18 cellular contexts compared by ENCODE assay signal in genomic region chr12:132337557-132337956, GRCh38. TPM values are rescaled to one million over a fixed set of nuclear protein-coding genes. Genes with fewer than 3 reads are reported as not detected.
DNase-seq lines count a peak whose midpoint lies in the region; ATAC-seq, FAIRE-seq and TF ChIP-seq lines count a peak whose summit lies in the region.
"Had no signal": no experiment of that assay in that cellular context is flagged by ENCODE, and none has a peak within 500 bp of the region (broad histone marks: within the 10 kb centered on the region; RNA-seq: fewer than 3 reads in every experiment).

No MANE protein-coding gene starts in this region.

- intact Hi-C loops in HepG2 (cut with micrococcal nuclease; ENCODE audit: unreplicated experiment) (no loop called here), right lobe of liver (cut with DNase I) (no loop called here)

- peak overlapping the region; percentile 50 for H3K23ac ChIP-seq in neuronal stem cell (ENCODE audit: low read depth, low read length, poor library complexity)

- H3K79me1 ChIP-seq in neuronal stem cell (ENCODE audit: low read depth, low read length), result no peaks in the 10 kb centered on the region

- no peak overlapping the region for H2BK120ac ChIP-seq in neuronal stem cell (ENCODE audit: low read depth, low read length)

- peak overlapping the region; percentile 66 for H3K18ac ChIP-seq in neuronal stem cell (ENCODE audit: low read length)

- TF ChIP-seq CTCF in HepG2 (CRISPR knock-in tag; IDR thresholded peaks at IDR 0.05) (no peak), right lobe of liver (IDR thresholded peaks at IDR 0.05) (no peak), WTC11 (IDR thresholded peaks at IDR 0.05) (no peak)

- FAIRE-seq in HepG2 (lab: Jason Lieb, UNC), result no peak
- FAIRE-seq: GM12878 had no signal

- TF ChIP-seq EP300 in HepG2 (IDR thresholded peaks at IDR 0.05; ENCODE audit: low read depth in 2 of 2, low read length in 2 of 2) (no peak), HepG2 (CRISPR knock-in tag; IDR thresholded peaks at IDR 0.05; ENCODE audit: borderline replicate concordance) (no peak)

- no peak overlapping the region for H3K27ac ChIP-seq in HepG2 (ENCODE audit: extremely low read length, insufficient read depth, low read length)
- no peak overlapping the region for H3K27ac ChIP-seq in right lobe of liver
- no peak overlapping the region for H3K27ac ChIP-seq in neuronal stem cell (replicated peaks; ENCODE audit: low read length)
- H3K27ac ChIP-seq: BLaER1 treated with 17β-estradiol and CSF1 and Interleukin-3, amounts not matched to agents 10 nM and 100 nM had no signal

- BruUV-seq in HepG2 (replicated peaks; lab: Mats Ljungman, UMichigan), result no TSS peak

- no peaks in the 10 kb centered on the region for H3K4me1 Mint-ChIP-seq in WTC11

- in situ Hi-C loops in HepG2 (cut with HindIII; ENCODE audit: extremely low pct_ligation_motif_present, low pct_unique_long_range_greater_than_20kb), result no loop called here

- no peak for TF ChIP-seq POLR2A in HepG2 (IDR thresholded peaks at IDR 0.05; ENCODE audit: insufficient read depth in 1 of 2, low read depth in 2 of 2, low read length in 2 of 2)
- TF ChIP-seq POLR2A in right lobe of liver (IDR thresholded peaks at IDR 0.05), result no peak

- DNase-seq in HepG2 (ENCODE audit: low spot score) (no peak), right lobe of liver (no peak), WTC11 (ENCODE audit: low spot score) (no peak), neuronal stem cell (ENCODE audit: low spot score) (no peak), NCI-H1092 treated with DMSO at 0.1 percent for 48 hours (lab: John Stamatoyannopoulos, UW) (no peak), NCI-H187 treated with DMSO at 0.1 percent for 48 hours (lab: John Stamatoyannopoulos, UW) (no peak)
- DNase-seq: 8988T, Calu3, DMS79 treated with DMSO at 0.1 percent for 48 hours, EL, GOT3, H9 had no signal

- H3K4me3 ChIP-seq in HepG2 (replicated peaks in 1 of 3; ENCODE audit: insufficient read depth in 1 of 3, low read depth in 2 of 3, low read length in 3 of 3) (no peak overlapping the region), right lobe of liver (no peak overlapping the region), neuronal stem cell (ENCODE audit: low read length in 2 of 2) (no peak overlapping the region)
- H3K4me3 ChIP-seq: BLaER1 treated with 17β-estradiol and CSF1 and Interleukin-3, amounts not matched to agents 10 nM and 100 nM; GM12878 had no signal

- H3K79me2 ChIP-seq in HepG2 (ENCODE audit: insufficient read depth, low read length), result no peaks in the 10 kb centered on the region

- POLR2A ChIA-PET in HepG2 (lab: Yijun Ruan, JAX), result no interaction called here
- POLR2A ChIA-PET in WTC11 (lab: Charles Lee), result no interaction called here

- 0 out of 2 replicates have a peak overlapping the region, but pooled peaks have one; percentile 32 for H3K27ac Mint-ChIP-seq in WTC11
- H3K27ac Mint-ChIP-seq: CD8-positive, alpha-beta T cell; H9 had no signal

- no peak overlapping the region for H3K4me3 Mint-ChIP-seq in WTC11
- H3K4me3 Mint-ChIP-seq: CD8-positive, alpha-beta T cell; H9 had no signal

- peaks cover 4% of the 10 kb centered on the region; the same call in 1 of the 2 replicates for H4K20me1 ChIP-seq in HepG2 (ENCODE audit: insufficient read depth, low read length)

- peaks cover 63% of the 10 kb centered on the region for H3K27me3 Mint-ChIP-seq in WTC11 (ENCODE audit: low read depth)

- peak overlapping the region; percentile 86 for H2BK12ac ChIP-seq in neuronal stem cell (ENCODE audit: low read length)

- H2AFZ ChIP-seq in HepG2 (ENCODE audit: low read length) (no peak overlapping the region), neuronal stem cell (ENCODE audit: low read length) (no peak overlapping the region)

- H2AK5ac ChIP-seq in neuronal stem cell (ENCODE audit: low read depth, low read length), result no peak overlapping the region

- H3K9me3 Mint-ChIP-seq in WTC11, result peaks cover 4% of the 10 kb centered on the region
- H3K9me3 Mint-ChIP-seq: CD8-positive, alpha-beta T cell had no signal

- H3K36me3 ChIP-seq in HepG2 (replicated peaks in 1 of 2; ENCODE audit: control insufficient read depth in 1 of 2, insufficient read depth in 2 of 2, low read length in 2 of 2) (no peaks in the 10 kb centered on the region), right lobe of liver (no peaks in the 10 kb centered on the region), neuronal stem cell (replicated peaks in 1 of 2; ENCODE audit: control insufficient read depth in 2 of 2, insufficient read depth in 2 of 2, low read length in 2 of 2) (no peaks in the 10 kb centered on the region)
- H3K36me3 ChIP-seq: BLaER1 treated with 17β-estradiol and CSF1 and Interleukin-3, amounts not matched to agents 10 nM and 100 nM had no signal

- no peak for TF ChIP-seq RAD21 in HepG2 (CRISPR knock-in tag; IDR thresholded peaks at IDR 0.05)

- no peak overlapping the region for H3K4ac ChIP-seq in neuronal stem cell (ENCODE audit: low read length)

- H3K36me3 Mint-ChIP-seq in WTC11, result no peaks in the 10 kb centered on the region
- H3K36me3 Mint-ChIP-seq: CD8-positive, alpha-beta T cell had no signal

- no peaks in the 10 kb centered on the region for H3K4me1 ChIP-seq in HepG2 (ENCODE audit: insufficient read depth, low read length)
- H3K4me1 ChIP-seq in right lobe of liver, result no peaks in the 10 kb centered on the region
- H3K4me1 ChIP-seq in neuronal stem cell (ENCODE audit: control insufficient read depth in 2 of 2, insufficient read depth in 1 of 2, low read depth in 1 of 2, low read length in 2 of 2), result peaks cover 0 to 8% of the 10 kb centered on the region in 2 donors

- H3K9me3 ChIP-seq in HepG2 (ENCODE audit: low read length), result no peaks in the 10 kb centered on the region
- no peaks in the 10 kb centered on the region for H3K9me3 ChIP-seq in right lobe of liver
- H3K9me3 ChIP-seq in neuronal stem cell (replicated peaks in 1 of 2; ENCODE audit: control insufficient read depth in 2 of 2, insufficient read depth in 1 of 2, low read depth in 1 of 2, low read length in 2 of 2), result peaks cover 0 to 6% of the 10 kb centered on the region in 2 donors

- no peak overlapping the region for H4K91ac ChIP-seq in neuronal stem cell (ENCODE audit: low read depth, low read length, poor library complexity)

- H3K14ac ChIP-seq in neuronal stem cell (ENCODE audit: low read length), result peak overlapping the region; percentile 91

- ATAC-seq in HepG2 (no peak), right lobe of liver (no peak), WTC11 (no peak), HG02571 (IDR thresholded peaks at IDR 0.05; ENCODE audit: unreplicated experiment) (no peak)
- ATAC-seq: CD8-positive, alpha-beta T cell; GM12878 had no signal

- H3K4me2 ChIP-seq in HepG2 (ENCODE audit: low read depth, low read length), result no peak overlapping the region
- no peak overlapping the region for H3K4me2 ChIP-seq in neuronal stem cell (ENCODE audit: insufficient read depth, low read length, poor library complexity, severe bottlenecking)

- CTCF ChIA-PET in HepG2 (lab: Yijun Ruan, JAX; ENCODE audit: low intra/inter-chr PET ratio, low total read pairs), result no interaction called here
- CTCF ChIA-PET in WTC11 (lab: Charles Lee), result interaction anchor here (2.0 kb wide), 1 partner anchor 77 kb away, joined by 6 read pairs; no protein-coding TSS in a partner anchor

- H3K27me3 ChIP-seq in HepG2 (ENCODE audit: control insufficient read depth in 1 of 2, insufficient read depth in 2 of 2, low read length in 2 of 2) (peaks cover 22 to 87% of the 10 kb centered on the region in 2 experiments), right lobe of liver (no peaks in the 10 kb centered on the region), neuronal stem cell (ENCODE audit: control insufficient read depth in 3 of 3, insufficient read depth in 3 of 3, low read depth in 1 of 3, low read length in 3 of 3) (peaks cover 0 to 47% (median 2%) of the 10 kb centered on the region in 3 experiments)

- no peak overlapping the region for H2BK5ac ChIP-seq in neuronal stem cell (ENCODE audit: low read length)

- no peak overlapping the region for H3K9ac ChIP-seq in HepG2 (ENCODE audit: insufficient read depth, low read depth, low read length)
- no peak overlapping the region for H3K9ac ChIP-seq in neuronal stem cell (ENCODE audit: low read depth, low read length, poor library complexity)
- H3K9ac ChIP-seq: BLaER1 treated with 17β-estradiol and CSF1 and Interleukin-3, amounts not matched to agents 10 nM and 100 nM had no signal

- no peak overlapping the region for H2BK15ac ChIP-seq in neuronal stem cell (ENCODE audit: low read length)

- H4K8ac ChIP-seq in neuronal stem cell (ENCODE audit: low read depth, low read length), result peak overlapping the region; percentile 24

- 72% methylated on average over 23 of the region's 27 CpGs for WGBS in HepG2 (ENCODE audit: low lambda C conversion rate)
- 84% methylated on average over 10 of the region's 27 CpGs for WGBS in right lobe of liver (ENCODE audit: insufficient coverage, low coverage, low lambda C conversion rate, missing lambda C conversion rate)
- no CpG with 5 or more reads among the region's 27 CpGs for WGBS in neuronal stem cell (ENCODE audit: extremely low coverage in 2 of 2, insufficient read length in 2 of 2, insufficient replicate concordance in 1 of 2), 2 donors

RNA-seq across cellular contexts. Expression of gene GALNT9, which starts 8.2 kb away (rescaled TPM):
- total RNA-seq in HepG2 (2016; rRNA removed; fragmentation: Illumina TruSeq; extraction: Trizol) (0.04 TPM in 1 of 2 replicates, not detected in the other), right lobe of liver (not detected), WTC11 (2021) (0.66 to 1.1 TPM (median 0.90 TPM) in 3 replicates)
- total RNA-seq in HepG2 (2016; cell fraction: cytosol; rRNA removed; fragmentation: Illumina TruSeq; extraction: Trizol; ENCODE audit: low read depth), result not detected in 2 replicates
- total RNA-seq in HepG2 (2016; cell fraction: insoluble cytoplasmic fraction; rRNA removed; fragmentation: Illumina TruSeq; extraction: Trizol), result not detected in 2 replicates
- 0.09 TPM in 1 of 2 replicates, not detected in the other for total RNA-seq in HepG2 (2016; cell fraction: membrane; rRNA removed; fragmentation: Illumina TruSeq; extraction: Trizol)
- not detected in 2 replicates for total RNA-seq in HepG2 (2016; cell fraction: nucleus; rRNA removed; fragmentation: Illumina TruSeq; extraction: Trizol)
- polyA plus RNA-seq in HepG2 (2011; rRNA removed), result not detected in 2 replicates
- polyA plus RNA-seq in HepG2 (2011; cell fraction: cytosol; rRNA removed), result not detected in 2 replicates
- not detected in 2 replicates for polyA plus RNA-seq in HepG2 (2011; cell fraction: nucleus; rRNA removed)
- not detected in 2 replicates for polyA plus RNA-seq in HepG2 (2012)
- not detected in 2 replicates for polyA plus RNA-seq in HepG2 (2016; cell fraction: cytosol; fragmentation: Illumina TruSeq; extraction: Trizol; ENCODE audit: low read depth)
- not detected in 2 replicates for polyA plus RNA-seq in HepG2 (2016; cell fraction: insoluble cytoplasmic fraction; fragmentation: Illumina TruSeq; extraction: Trizol; ENCODE audit: low read depth)
- polyA plus RNA-seq in HepG2 (2016; cell fraction: membrane; fragmentation: Illumina TruSeq; extraction: Trizol; ENCODE audit: low read depth), result not detected in 2 replicates
- not detected in 2 replicates for polyA plus RNA-seq in HepG2 (2016; cell fraction: nucleus; fragmentation: Illumina TruSeq; extraction: Trizol; ENCODE audit: insufficient read depth, low read depth)
- 10.1 TPM in 1 of 2 replicates, not detected in the other for polyA minus RNA-seq in HepG2 (2011; rRNA and poly(A)+ RNA removed; ENCODE audit: low replicate concordance)
- not detected in 2 replicates for polyA minus RNA-seq in HepG2 (2011; cell fraction: cytosol; rRNA and poly(A)+ RNA removed)
- polyA minus RNA-seq in HepG2 (2011; cell fraction: nucleus; rRNA and poly(A)+ RNA removed), result not detected in 2 replicates
- 0.13 TPM for polyA plus RNA-seq in neuronal stem cell (2013, experiment 1 of 2)
- polyA plus RNA-seq in neuronal stem cell (2013, experiment 2 of 2), result 0.14 TPM
- total RNA-seq: CD8-positive, alpha-beta T cell; GM12878; HT-29 had no signal
- polyA plus RNA-seq: AG04450 had no signal
